ENCODE assay signal across 21 cellular contexts in genomic region chr5:12488161-12488560, GRCh38.
"Had no signal": no experiment of that assay in that cellular context is flagged by ENCODE, and none has a peak within 500 bp of the region (broad histone marks: within the 10 kb centered on the region; RNA-seq: fewer than 3 reads in every experiment).

No MANE protein-coding gene starts in this region.

- DNase-seq: Kasumi-1; MV-4-11; NCI-H1048; NCI-H1436; NCI-H187; NCI-H2029; NCI-H2107; NCI-H2171 treated with DMSO at 0.1 percent for 48 hours; NCI-H345; NCI-H446 treated with DMSO at 0.1 percent for 48 hours; NCI-H510A treated with DMSO at 0.1 percent for 48 hours; NCI-H526; NCI-H748 treated with DMSO at 0.1 percent for 48 hours; NK-92 treated with Interleukin-12 subunit alpha and Interleukin-12 subunit beta, amount 100 ng/mL, for 24 hours; PC-3; SHP77 treated with DMSO at 0.1 percent for 48 hours; SJCRH30; T-helper 2 cell had no signal

- ATAC-seq: K562, Panc1, PC-3, Right ventricle myocardium inferior had no signal
